In the genomic region with DNA sequence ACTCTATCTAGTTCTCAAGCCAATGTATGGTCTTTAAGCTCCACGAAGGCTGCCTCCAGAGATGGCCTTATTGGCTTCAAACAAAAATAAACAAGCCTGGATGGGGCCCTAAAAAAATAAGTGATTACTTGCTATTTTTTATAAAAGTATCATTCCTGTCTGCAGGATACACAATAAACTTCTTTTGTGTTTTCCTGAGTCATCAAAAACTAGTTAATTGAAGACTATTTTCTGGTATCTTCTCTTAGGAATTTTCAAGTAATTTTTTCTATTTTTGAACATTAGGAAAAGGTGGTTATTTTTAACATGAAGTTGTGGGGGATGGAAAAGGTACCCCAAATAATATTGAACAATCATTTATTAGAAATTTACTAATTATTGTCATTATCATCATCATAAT, we compare ENCODE assay signal across 1 cellular context.
A peak's percentile ranks its signal among the peaks of the same experiment; 100 is the strongest.
TF ChIP-seq lines count a peak whose summit lies in the region.

No MANE protein-coding gene starts in this region.

TF ChIP-seq in HepG2, 621 proteins besides CTCF, POLR2A, EP300 and RAD21 (continued from another document):
- TF ChIP-seq, protein P1, sequence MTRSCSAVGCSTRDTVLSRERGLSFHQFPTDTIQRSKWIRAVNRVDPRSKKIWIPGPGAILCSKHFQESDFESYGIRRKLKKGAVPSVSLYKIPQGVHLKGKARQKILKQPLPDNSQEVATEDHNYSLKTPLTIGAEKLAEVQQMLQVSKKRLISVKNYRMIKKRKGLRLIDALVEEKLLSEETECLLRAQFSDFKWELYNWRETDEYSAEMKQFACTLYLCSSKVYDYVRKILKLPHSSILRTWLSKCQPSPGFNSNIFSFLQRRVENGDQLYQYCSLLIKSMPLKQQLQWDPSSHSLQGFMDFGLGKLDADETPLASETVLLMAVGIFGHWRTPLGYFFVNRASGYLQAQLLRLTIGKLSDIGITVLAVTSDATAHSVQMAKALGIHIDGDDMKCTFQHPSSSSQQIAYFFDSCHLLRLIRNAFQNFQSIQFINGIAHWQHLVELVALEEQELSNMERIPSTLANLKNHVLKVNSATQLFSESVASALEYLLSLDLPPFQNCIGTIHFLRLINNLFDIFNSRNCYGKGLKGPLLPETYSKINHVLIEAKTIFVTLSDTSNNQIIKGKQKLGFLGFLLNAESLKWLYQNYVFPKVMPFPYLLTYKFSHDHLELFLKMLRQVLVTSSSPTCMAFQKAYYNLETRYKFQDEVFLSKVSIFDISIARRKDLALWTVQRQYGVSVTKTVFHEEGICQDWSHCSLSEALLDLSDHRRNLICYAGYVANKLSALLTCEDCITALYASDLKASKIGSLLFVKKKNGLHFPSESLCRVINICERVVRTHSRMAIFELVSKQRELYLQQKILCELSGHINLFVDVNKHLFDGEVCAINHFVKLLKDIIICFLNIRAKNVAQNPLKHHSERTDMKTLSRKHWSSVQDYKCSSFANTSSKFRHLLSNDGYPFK (CRISPR knock-in tag; IDR thresholded peaks at IDR 0.05; ENCODE audit: borderline replicate concordance): no peak
- TF ChIP-seq CREB1 (IDR thresholded peaks at IDR 0.05): 0 out of 2 replicates have a peak, but pooled peaks have one; percentile 3
- no peak for TF ChIP-seq CREB1 (CRISPR knock-in tag; IDR thresholded peaks at IDR 0.05)
- TF ChIP-seq MAFK (conservative IDR thresholded peaks at IDR 0.05 in 1 of 2, IDR thresholded peaks at IDR 0.05 in 1 of 2; ENCODE audit: low read length in 2 of 2): peak; percentile 94 to 96
- peak; percentile 94 for TF ChIP-seq MAFF (IDR thresholded peaks at IDR 0.05; ENCODE audit: low read depth, low read length)
TF ChIP-seq in HepG2: peak in this region for 3.
